ENCODE assay signal across 15 cellular contexts in genomic region chr6:24313133-24313476, GRCh38. TPM values are rescaled to one million over a fixed set of nuclear protein-coding genes. Genes with fewer than 3 reads are reported as not detected.
A peak's percentile ranks its signal among the peaks of the same experiment; 100 is the strongest.
DNase-seq lines count a peak whose midpoint lies in the region; ATAC-seq and TF ChIP-seq lines count a peak whose summit lies in the region.
"Had no signal": no experiment of that assay in that cellular context is flagged by ENCODE, and none has a peak within 500 bp of the region (broad histone marks: within the 10 kb centered on the region; RNA-seq: fewer than 3 reads in every experiment).

No MANE protein-coding gene starts in this region.

- no peak overlapping the region for H3K4me3 ChIP-seq in RWPE2 (ENCODE audit: severe bottlenecking)
- no peak overlapping the region for H3K4me3 ChIP-seq in hepatocyte
- no peak overlapping the region for H3K4me3 ChIP-seq in psoas muscle

- H3K36me3 Mint-ChIP-seq in Calu3 (ENCODE audit: insufficient read depth, unreplicated experiment) = peaks cover 19% of the 10 kb centered on the region
- no peaks in the 10 kb centered on the region for H3K36me3 Mint-ChIP-seq in activated T-helper 1 cell treated with anti-CD3 and anti-CD28 coated beads, Interleukin-12 subunit alpha, Interleukin-12 subunit beta, Interleukin-2, Interleukin-4 antibody, amounts not matched to agents 30 ng/mL and 10 ng/mL and 1 ng/mL, durations not matched to agents 14 hours and 24 hours and 36 hours (ENCODE audit: low read depth)
- H3K36me3 Mint-ChIP-seq: CD8-positive, alpha-beta T cell had no signal

- H3K79me2 ChIP-seq in hepatocyte = no peaks in the 10 kb centered on the region

- no peaks in the 10 kb centered on the region for H3K9me2 ChIP-seq in hepatocyte (replicated peaks; ENCODE audit: insufficient read depth)

- intact Hi-C loops in Calu3 (cut with micrococcal nuclease; ENCODE audit: unreplicated experiment) = no loop called here
- intact Hi-C loops in activated T-helper 1 cell treated with anti-CD3 and anti-CD28 coated beads, Interleukin-12 subunit alpha, Interleukin-12 subunit beta, Interleukin-2, Interleukin-4 antibody, amounts not matched to agents 30 ng/mL and 10 ng/mL and 1 ng/mL, durations not matched to agents 14 hours and 24 hours and 36 hours (cut with micrococcal nuclease) = no loop called here
- intact Hi-C loops in psoas muscle (cut with DNase I) = no loop called here

- CTCF ChIA-PET in Calu3 (lab: Charles Lee) = interaction anchor here (0.6 to 1.9 kb wide), 8 partner anchors 9 to 371 kb away, joined by 3 to 7 read pairs (median 4); partner anchors contain the start of gene DCDC2

- no peaks in the 10 kb centered on the region for H3K27me3 ChIP-seq in RWPE2 (ENCODE audit: insufficient read depth, poor library complexity, severe bottlenecking)
- H3K27me3 ChIP-seq in hepatocyte = no peaks in the 10 kb centered on the region
- no peaks in the 10 kb centered on the region for H3K27me3 ChIP-seq in psoas muscle (ENCODE audit: insufficient read depth in 3 of 3, low read length in 2 of 3)

- no peaks in the 10 kb centered on the region for H3K27me3 Mint-ChIP-seq in Calu3 (ENCODE audit: unreplicated experiment)
- H3K27me3 Mint-ChIP-seq in activated T-helper 1 cell treated with anti-CD3 and anti-CD28 coated beads, Interleukin-12 subunit alpha, Interleukin-12 subunit beta, Interleukin-2, Interleukin-4 antibody, amounts not matched to agents 30 ng/mL and 10 ng/mL and 1 ng/mL, durations not matched to agents 14 hours and 24 hours and 36 hours (ENCODE audit: insufficient read depth) = peaks cover 7% of the 10 kb centered on the region

- H3K9me3 ChIP-seq in RWPE2 (ENCODE audit: severe bottlenecking) = no peaks in the 10 kb centered on the region
- no peaks in the 10 kb centered on the region for H3K9me3 ChIP-seq in hepatocyte (ENCODE audit: low read depth)
- no peaks in the 10 kb centered on the region for H3K9me3 ChIP-seq in psoas muscle
- H3K9me3 ChIP-seq: BE2C had no signal

- H3K4me1 ChIP-seq in RWPE2 (ENCODE audit: insufficient read depth, poor library complexity, severe bottlenecking) (no peaks in the 10 kb centered on the region), hepatocyte (ENCODE audit: insufficient read depth) (no peaks in the 10 kb centered on the region), psoas muscle (no peaks in the 10 kb centered on the region)
- H3K4me1 ChIP-seq: BE2C had no signal

- H3K4me2 ChIP-seq in hepatocyte = peak overlapping the region; percentile 54

- DNase-seq in Calu3 = no peak
- no peak for DNase-seq in RWPE2 (ENCODE audit: low spot score)
- no peak for DNase-seq in hepatocyte (ENCODE audit: low spot score)
- DNase-seq in renal cortical epithelial cell (ENCODE audit: low read depth) = peak; percentile 95
- DNase-seq in activated T-helper 1 cell treated with anti-CD3 and anti-CD28 coated beads, Interleukin-12 subunit alpha, Interleukin-12 subunit beta, Interleukin-2, Interleukin-4 antibody, amounts not matched to agents 30 ng/mL and 10 ng/mL and 1 ng/mL, durations not matched to agents 14 hours and 24 hours and 36 hours (ENCODE audit: low spot score) = no peak
- DNase-seq in psoas muscle = no peak
- DNase-seq in central memory CD4-positive, alpha-beta T cell = no peak
- DNase-seq: BE2C; CD8-positive, alpha-beta T cell; DMS153; MV-4-11; NCI-H1417 treated with DMSO at 0.1 percent for 48 hours; NCI-H2029 treated with DMSO at 0.1 percent for 48 hours; NCI-H524 had no signal

- TF ChIP-seq CTCF in Calu3 (IDR thresholded peaks at IDR 0.05; ENCODE audit: unreplicated experiment) (no peak), RWPE2 (IDR thresholded peaks at IDR 0.05; ENCODE audit: poor library complexity, severe bottlenecking) (no peak), hepatocyte (IDR thresholded peaks at IDR 0.05; ENCODE audit: poor library complexity) (no peak), psoas muscle (IDR thresholded peaks at IDR 0.05) (no peak)

- no TSS peak for BruUV-seq in Calu3 (replicated peaks; lab: Mats Ljungman, UMichigan)

- H4K20me1 ChIP-seq in hepatocyte (ENCODE audit: insufficient read depth, poor library complexity, severe bottlenecking) = no peaks in the 10 kb centered on the region

- H3K36me3 ChIP-seq in RWPE2 (ENCODE audit: low read depth) (no peaks in the 10 kb centered on the region), hepatocyte (replicated peaks; ENCODE audit: insufficient read depth, low read depth) (no peaks in the 10 kb centered on the region), psoas muscle (ENCODE audit: insufficient read depth in 1 of 2, low read depth in 1 of 2) (no peaks in the 10 kb centered on the region)
- H3K36me3 ChIP-seq: BE2C had no signal

- peak overlapping the region; percentile 17 for H3K4me3 Mint-ChIP-seq in Calu3 (ENCODE audit: low read depth, unreplicated experiment)
- no peak overlapping the region for H3K4me3 Mint-ChIP-seq in activated T-helper 1 cell treated with anti-CD3 and anti-CD28 coated beads, Interleukin-12 subunit alpha, Interleukin-12 subunit beta, Interleukin-2, Interleukin-4 antibody, amounts not matched to agents 30 ng/mL and 10 ng/mL and 1 ng/mL, durations not matched to agents 14 hours and 24 hours and 36 hours
- H3K4me3 Mint-ChIP-seq: CD8-positive, alpha-beta T cell had no signal

- peak overlapping the region; percentile 20 for H3K27ac Mint-ChIP-seq in Calu3 (ENCODE audit: unreplicated experiment)
- no peak overlapping the region for H3K27ac Mint-ChIP-seq in activated T-helper 1 cell treated with anti-CD3 and anti-CD28 coated beads, Interleukin-12 subunit alpha, Interleukin-12 subunit beta, Interleukin-2, Interleukin-4 antibody, amounts not matched to agents 30 ng/mL and 10 ng/mL and 1 ng/mL, durations not matched to agents 14 hours and 24 hours and 36 hours
- H3K27ac Mint-ChIP-seq: CD8-positive, alpha-beta T cell had no signal

- peak overlapping the region; percentile 5 for H3K27ac ChIP-seq in RWPE2 (ENCODE audit: poor library complexity, severe bottlenecking)
- H3K27ac ChIP-seq in hepatocyte = no peak overlapping the region
- no peak overlapping the region for H3K27ac ChIP-seq in psoas muscle
- H3K27ac ChIP-seq: RWPE1 had no signal

- ATAC-seq in RWPE2 (ENCODE audit: low read depth) (no peak), psoas muscle (no peak)
- ATAC-seq: CD8-positive, alpha-beta T cell had no signal

- no peak overlapping the region for H2AFZ ChIP-seq in hepatocyte

- peaks cover 65% of the 10 kb centered on the region for H3K4me1 Mint-ChIP-seq in Calu3 (ENCODE audit: low read depth, unreplicated experiment)
- H3K4me1 Mint-ChIP-seq in activated T-helper 1 cell treated with anti-CD3 and anti-CD28 coated beads, Interleukin-12 subunit alpha, Interleukin-12 subunit beta, Interleukin-2, Interleukin-4 antibody, amounts not matched to agents 30 ng/mL and 10 ng/mL and 1 ng/mL, durations not matched to agents 14 hours and 24 hours and 36 hours (ENCODE audit: low read depth) = no peaks in the 10 kb centered on the region

- peaks cover 18% of the 10 kb centered on the region for H3K9me3 Mint-ChIP-seq in Calu3 (ENCODE audit: low read depth, unreplicated experiment)
- peaks cover 7% of the 10 kb centered on the region for H3K9me3 Mint-ChIP-seq in activated T-helper 1 cell treated with anti-CD3 and anti-CD28 coated beads, Interleukin-12 subunit alpha, Interleukin-12 subunit beta, Interleukin-2, Interleukin-4 antibody, amounts not matched to agents 30 ng/mL and 10 ng/mL and 1 ng/mL, durations not matched to agents 14 hours and 24 hours and 36 hours

RNA-seq across cellular contexts. Expression of gene DCDC2, which starts 44.8 kb away (rescaled TPM):
- total RNA-seq in Calu3 (2022) (80.4 and 91.8 TPM in 2 replicates), hepatocyte (4.7 and 5.0 TPM in 2 replicates), renal cortical epithelial cell (286 and 494 TPM in 2 replicates), psoas muscle (1 to 10 TPM in 1 of 4 donors, under 1 TPM in 3; 0.60 to 3.1 (median 0.86) TPM)
- polyA plus RNA-seq in hepatocyte (2.7 and 3.8 TPM in 2 replicates), psoas muscle (1 to 10 TPM in 1 of 3 donors, under 1 TPM in 2; 0.45 to 1.1 (median 0.47) TPM)
- not detected in 2 replicates for total RNA-seq in activated T-helper 1 cell treated with anti-CD3 and anti-CD28 coated beads, Interleukin-12 subunit alpha, Interleukin-12 subunit beta, Interleukin-2, Interleukin-4 antibody, amounts not matched to agents 30 ng/mL and 10 ng/mL and 1 ng/mL, durations not matched to agents 14 hours and 24 hours and 36 hours
- total RNA-seq: CD8-positive, alpha-beta T cell had no signal

Comparison
In these comparisons a context has a peak if more than half of its experiments do, and no peak if none do; other contexts are left out.
1. RNA of gene DCDC2, which starts 44.8 kb away (total RNA-seq): 286 to 494 TPM in renal cortical epithelial cell and 80.4 to 91.8 TPM in Calu3; 4.7 to 5.0 TPM in hepatocyte, 0.60 to 3.1 TPM in psoas muscle and not detected in activated T-helper 1 cell treated with anti-CD3 and anti-CD28 coated beads, Interleukin-12 subunit alpha, Interleukin-12 subunit beta, Interleukin-2, Interleukin-4 antibody, amounts not matched to agents 30 ng/mL and 10 ng/mL and 1 ng/mL, durations not matched to agents 14 hours and 24 hours and 36 hours; every median in the first group is over 10 times any median in the second.